Comparison of ENCODE assay signal across 10 cellular contexts in the genomic region with DNA sequence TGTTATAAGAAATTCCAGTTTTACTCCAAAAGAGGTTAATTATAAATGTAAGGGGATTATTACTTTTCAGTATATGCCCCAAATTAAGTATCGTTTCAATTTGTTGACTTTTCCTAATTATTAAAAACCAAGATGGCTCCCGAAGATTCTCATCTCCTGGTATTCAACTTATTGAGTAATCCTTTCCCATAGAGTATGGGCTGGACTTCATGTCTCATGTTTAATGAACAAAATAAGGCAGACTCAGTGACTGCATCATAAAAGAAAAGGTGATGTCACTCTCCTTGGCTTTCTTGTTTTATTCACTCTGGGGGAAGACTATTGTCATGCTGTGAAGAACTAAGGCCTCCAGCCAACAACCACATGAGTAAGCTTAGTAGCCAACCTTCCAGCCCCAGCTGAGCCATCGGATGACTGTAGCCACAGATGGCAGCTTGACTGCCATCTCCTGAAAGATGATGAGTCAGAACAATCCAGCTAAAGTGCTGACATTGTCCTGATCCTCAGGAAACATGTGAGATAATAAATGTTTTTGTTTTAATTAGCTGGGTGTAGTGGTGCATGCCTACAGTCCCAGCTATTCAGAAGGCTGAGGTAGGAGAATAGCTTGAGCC. TPM values are rescaled to one million over a fixed set of nuclear protein-coding genes. Genes with fewer than 3 reads are reported as not detected.
A peak's percentile ranks its signal among the peaks of the same experiment; 100 is the strongest.
DNase-seq lines count a peak whose midpoint lies in the region; ATAC-seq, FAIRE-seq and TF ChIP-seq lines count a peak whose summit lies in the region.
"Had no signal": no experiment of that assay in that cellular context is flagged by ENCODE, and none has a peak within 500 bp of the region (broad histone marks: within the 10 kb centered on the region; RNA-seq: fewer than 3 reads in every experiment).

No MANE protein-coding gene starts in this region.

- ATAC-seq in omental fat pad (ENCODE audit: low FRiP score) (peak; percentile 41), HG02623 (IDR thresholded peaks at IDR 0.05; ENCODE audit: unreplicated experiment) (no peak)

- H3K56ac ChIP-seq in H1 (replicated peaks; ENCODE audit: insufficient read length, low read depth, low read length) = no peak overlapping the region

- no peak for TF ChIP-seq POLR2A in H1 (IDR thresholded peaks at IDR 0.05; ENCODE audit: control extremely low read depth in 1 of 2, low read depth in 2 of 2, low read length in 2 of 2)

- no peak overlapping the region for H3K4ac ChIP-seq in H1 (replicated peaks; ENCODE audit: insufficient read length, low read depth, low read length)

- 82% methylated on average over 3 of the region's 3 CpGs; no CpG with 5 or more reads in 1 of the 2 experiments for WGBS in H1 (ENCODE audit: extremely low coverage in 1 of 2, insufficient coverage in 1 of 2, insufficient read length in 1 of 2, insufficient replicate concordance in 2 of 2, low coverage in 1 of 2, low lambda C conversion rate in 2 of 2, missing lambda C conversion rate in 1 of 2), 2 experiments

- H2BK15ac ChIP-seq in H1 (ENCODE audit: low read length) = no peak overlapping the region

- H3K23ac ChIP-seq in H1 (ENCODE audit: insufficient read length) = no peak overlapping the region

- H3K36me3 ChIP-seq in H1 (ENCODE audit: control insufficient read depth in 2 of 4, insufficient read depth in 4 of 4, low read length in 3 of 4) = peaks cover 0 to 5% (median 0%) of the 10 kb centered on the region in 4 experiments; a peak in 1 of 8 replicates

- H3K4me3 ChIP-seq in H1 (ENCODE audit: extremely low read depth in 1 of 4, insufficient read depth in 2 of 4, low read depth in 3 of 4, low read length in 4 of 4) = no peak overlapping the region

- H4K5ac ChIP-seq in H1 (ENCODE audit: insufficient read length, low read depth, low read length) = no peak overlapping the region

- H2AFZ ChIP-seq in H1 (ENCODE audit: low read length) = no peak overlapping the region

- no peak overlapping the region for H4K91ac ChIP-seq in H1 (replicated peaks; ENCODE audit: insufficient read length, low read length)

- peak in 1 of 2 experiments; percentile 42; a peak in 1 of 3 replicates for TF ChIP-seq EP300 in H1 (IDR thresholded peaks at IDR 0.05; ENCODE audit: borderline replicate concordance in 1 of 2, low read depth in 2 of 2, low read length in 2 of 2)

- H3K27ac ChIP-seq in H1 (ENCODE audit: low read depth, low read length) = no peak overlapping the region
- H3K27ac ChIP-seq: HL-60 had no signal

- CTCF ChIA-PET in H1 (lab: Charles Lee; ENCODE audit: partially characterized antibody) = interaction anchor here (0.8 to 1.4 kb wide), 4 partner anchors 11 to 73 kb away, joined by 3 to 4 read pairs (median 4); no protein-coding TSS in a partner anchor

- no peak overlapping the region for H3K4me2 ChIP-seq in H1 (ENCODE audit: insufficient read depth in 1 of 2, low read depth in 2 of 2, low read length in 2 of 2)

- TF ChIP-seq CTCF in H1 (IDR thresholded peaks at IDR 0.05; ENCODE audit: control extremely low read depth in 1 of 3, insufficient read depth in 1 of 3, low read depth in 1 of 3, low read length in 3 of 3) = no peak
- TF ChIP-seq CTCF in omental fat pad (IDR thresholded peaks at IDR 0.05) = no peak

- DNase-seq in HCEC 1CT (peak; percentile 91), NOMO-1 treated with DMSO at 0.1 percent for 48 hours (lab: John Stamatoyannopoulos, UW; ENCODE audit: unreplicated experiment) (peak; percentile 45), H1 (ENCODE audit: low read depth in 1 of 2, low spot score in 2 of 2) (peak in 1 of 2 experiments; percentile 88), omental fat pad (ENCODE audit: low spot score) (no peak), GM19240 (ENCODE audit: insufficient read length, low spot score) (no peak)
- DNase-seq in stimulated activated CD4-positive, alpha-beta T cell treated with anti-CD3 and anti-CD28 coated beads, Interleukin-2, amount 100 ng/mL, for 48 hours = no peak
- no peak for DNase-seq in activated T-cell treated with anti-CD3 and anti-CD28 coated beads, Interleukin-2, amount 50 U/mL, for 1 hour
- DNase-seq: GF-D8 had no signal

- no peak overlapping the region for H2BK12ac ChIP-seq in H1 (ENCODE audit: low read depth, low read length)

- H3K9me3 ChIP-seq in H1 (ENCODE audit: insufficient read depth in 2 of 2, low read depth in 1 of 2, low read length in 1 of 2) = peaks cover 0 to 4% of the 10 kb centered on the region in 2 experiments; a peak in 1 of 4 replicates

- no peak overlapping the region for H3K9ac ChIP-seq in H1 (replicated peaks in 1 of 4; ENCODE audit: extremely low read depth in 1 of 4, low read depth in 3 of 4, low read length in 3 of 4)

- POLR2A ChIA-PET in H1 (lab: Charles Lee; ENCODE audit: partially characterized antibody) = interaction anchor here (0.7 to 1.6 kb wide), 6 partner anchors 9 to 27 kb away, joined by 3 to 9 read pairs (median 4); partner anchors contain the start of gene IGF2BP2

- peaks cover 2 to 3% of the 10 kb centered on the region in 2 experiments for H4K20me1 ChIP-seq in H1 (replicated peaks in 1 of 2; ENCODE audit: control insufficient read depth in 1 of 2, insufficient read depth in 2 of 2, low read length in 2 of 2)

- H3K18ac ChIP-seq in H1 (ENCODE audit: extremely low read depth, low read length) = no peak overlapping the region

- H3K4me1 ChIP-seq in H1 (replicated peaks in 1 of 4; ENCODE audit: control insufficient read depth in 3 of 4, insufficient read depth in 4 of 4, low read length in 3 of 4) = peaks cover 3 to 14% (median 8%) of the 10 kb centered on the region in 4 experiments; a peak in 6 of 7 replicates

- no peak overlapping the region for H3K14ac ChIP-seq in H1 (ENCODE audit: insufficient read length)

- H2AK5ac ChIP-seq in H1 (ENCODE audit: low read depth, low read length) = no peak overlapping the region

- peak; percentile 92 for FAIRE-seq in H1 (lab: Jason Lieb, UNC)

- H3K27me3 ChIP-seq in H1 (replicated peaks in 1 of 4; ENCODE audit: control insufficient read depth in 3 of 4, extremely low read depth in 1 of 4, insufficient read depth in 3 of 4, low read length in 3 of 4) = no peaks in the 10 kb centered on the region

- H2BK120ac ChIP-seq in H1 (replicated peaks; ENCODE audit: low read depth, low read length) = no peak overlapping the region

- peaks cover 3% of the 10 kb centered on the region; the same call in 1 of the 2 replicates for H3K79me1 ChIP-seq in H1 (ENCODE audit: low read depth, low read length)

- H2BK5ac ChIP-seq in H1 (ENCODE audit: low read depth, low read length) = 0 out of 2 replicates have a peak overlapping the region, but pooled peaks have one; percentile 41

- H4K8ac ChIP-seq in H1 (ENCODE audit: extremely low read depth, insufficient read depth, low read length) = no peak overlapping the region

- H3K23me2 ChIP-seq in H1 (ENCODE audit: low read depth, low read length) = no peaks in the 10 kb centered on the region

- H2BK20ac ChIP-seq in H1 (ENCODE audit: low read length) = no peak overlapping the region; the same call in 1 of the 2 replicates

- TF ChIP-seq RAD21 in H1 (IDR thresholded peaks at IDR 0.05 in 1 of 2, conservative IDR thresholded peaks at IDR 0.05 in 1 of 2; ENCODE audit: low read depth in 2 of 2, low read length in 2 of 2) = no peak

- peaks cover 29 to 99% of the 10 kb centered on the region in 2 experiments for H3K79me2 ChIP-seq in H1 (ENCODE audit: control insufficient read depth in 1 of 2, insufficient read depth in 2 of 2, low read length in 2 of 2)

TF ChIP-seq in H1, 55 proteins besides CTCF, POLR2A, EP300 and RAD21 (continues in another document):
- TF ChIP-seq KDM1A (IDR thresholded peaks at IDR 0.05; ENCODE audit: borderline replicate concordance, low read length) (0 out of 2 replicates have a peak, but pooled peaks have one; percentile 48), RBBP5 (IDR thresholded peaks at IDR 0.05; ENCODE audit: borderline replicate concordance, low read depth, low read length) (no peak), BRCA1 (IDR thresholded peaks at IDR 0.05; ENCODE audit: low read depth, low read length) (no peak), BCL11A (IDR thresholded peaks at IDR 0.05; ENCODE audit: low read depth in 2 of 2, low read length in 2 of 2) (peak; percentile 42 to 44), ASH2L (IDR thresholded peaks at IDR 0.05; ENCODE audit: low read length) (no peak), CBX8 (IDR thresholded peaks at IDR 0.05; ENCODE audit: borderline replicate concordance, low read depth, low read length) (no peak), SIRT6 (IDR thresholded peaks at IDR 0.05; ENCODE audit: low read length) (no peak), HDAC2 (IDR thresholded peaks at IDR 0.05; ENCODE audit: borderline replicate concordance in 1 of 2, low read depth in 2 of 2, low read length in 2 of 2) (0 out of 4 replicates have a peak, but pooled peaks of 1 of the 2 experiments have one; percentile 43), TCF12 (IDR thresholded peaks at IDR 0.05; ENCODE audit: low read depth, low read length) (peak; percentile 87), RNF2 (IDR thresholded peaks at IDR 0.05; ENCODE audit: borderline replicate concordance, low read depth, low read length, missing control alignments, poor library complexity, severe bottlenecking) (no peak), MAX (IDR thresholded peaks at IDR 0.05) (no peak)
- TF ChIP-seq, protein P1, sequence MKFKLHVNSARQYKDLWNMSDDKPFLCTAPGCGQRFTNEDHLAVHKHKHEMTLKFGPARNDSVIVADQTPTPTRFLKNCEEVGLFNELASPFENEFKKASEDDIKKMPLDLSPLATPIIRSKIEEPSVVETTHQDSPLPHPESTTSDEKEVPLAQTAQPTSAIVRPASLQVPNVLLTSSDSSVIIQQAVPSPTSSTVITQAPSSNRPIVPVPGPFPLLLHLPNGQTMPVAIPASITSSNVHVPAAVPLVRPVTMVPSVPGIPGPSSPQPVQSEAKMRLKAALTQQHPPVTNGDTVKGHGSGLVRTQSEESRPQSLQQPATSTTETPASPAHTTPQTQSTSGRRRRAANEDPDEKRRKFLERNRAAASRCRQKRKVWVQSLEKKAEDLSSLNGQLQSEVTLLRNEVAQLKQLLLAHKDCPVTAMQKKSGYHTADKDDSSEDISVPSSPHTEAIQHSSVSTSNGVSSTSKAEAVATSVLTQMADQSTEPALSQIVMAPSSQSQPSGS (IDR thresholded peaks at IDR 0.05; ENCODE audit: low read length) = peak; percentile 93

RNA-seq across cellular contexts. Expression of gene IGF2BP2, which starts 17.3 kb away (rescaled TPM):
- total RNA-seq in H1 (2021; fragmentation: NEBNext Ultra II Directional; extraction: Animal tissue kit (Norgen Biotek cat#: 25700)) = 114 and 121 TPM in 2 replicates
- polyA plus RNA-seq in H1 (2011; rRNA removed) = 7.4 and 13.5 TPM in 2 replicates
- polyA plus RNA-seq in H1 (2011; cell fraction: cytosol; rRNA removed) = 9.6 TPM
- 37.7 TPM for polyA plus RNA-seq in H1 (2011; cell fraction: nucleus; rRNA removed)
- 78.1 to 106 TPM (median 85.3 TPM) in 4 replicates for polyA plus RNA-seq in H1 (2012, experiment 1 of 2)
- 10.3 TPM for polyA plus RNA-seq in H1 (2012, experiment 2 of 2)
- polyA plus RNA-seq in H1 (2013, experiment 1 of 2) = 129 TPM
- polyA plus RNA-seq in H1 (2013, experiment 2 of 2) = 120 TPM
- polyA minus RNA-seq in H1 (2011; rRNA and poly(A)+ RNA removed) = 18.3 and 22.2 TPM in 2 replicates
- polyA minus RNA-seq in H1 (2011; cell fraction: cytosol; rRNA and poly(A)+ RNA removed) = 24.1 TPM
- 42.0 TPM for polyA minus RNA-seq in H1 (2011; cell fraction: nucleus; rRNA and poly(A)+ RNA removed)
- total RNA-seq in omental fat pad = 10 to 100 TPM in 3 of 4 donors, 1 to 10 TPM in 1; 7.3 to 48.9 (median 18.7) TPM

Comparison
In these comparisons a context has a peak if more than half of its experiments do, and no peak if none do; other contexts are left out.
1. DNase-seq: peak in HCEC 1CT (single experiment) and NOMO-1 treated with DMSO at 0.1 percent for 48 hours (single experiment); none in omental fat pad (single experiment), stimulated activated CD4-positive, alpha-beta T cell treated with anti-CD3 and anti-CD28 coated beads, Interleukin-2, amount 100 ng/mL, for 48 hours (0 of 2), activated T-cell treated with anti-CD3 and anti-CD28 coated beads, Interleukin-2, amount 50 U/mL, for 1 hour (single experiment) and GM19240 (single experiment).